In the genomic region with DNA sequence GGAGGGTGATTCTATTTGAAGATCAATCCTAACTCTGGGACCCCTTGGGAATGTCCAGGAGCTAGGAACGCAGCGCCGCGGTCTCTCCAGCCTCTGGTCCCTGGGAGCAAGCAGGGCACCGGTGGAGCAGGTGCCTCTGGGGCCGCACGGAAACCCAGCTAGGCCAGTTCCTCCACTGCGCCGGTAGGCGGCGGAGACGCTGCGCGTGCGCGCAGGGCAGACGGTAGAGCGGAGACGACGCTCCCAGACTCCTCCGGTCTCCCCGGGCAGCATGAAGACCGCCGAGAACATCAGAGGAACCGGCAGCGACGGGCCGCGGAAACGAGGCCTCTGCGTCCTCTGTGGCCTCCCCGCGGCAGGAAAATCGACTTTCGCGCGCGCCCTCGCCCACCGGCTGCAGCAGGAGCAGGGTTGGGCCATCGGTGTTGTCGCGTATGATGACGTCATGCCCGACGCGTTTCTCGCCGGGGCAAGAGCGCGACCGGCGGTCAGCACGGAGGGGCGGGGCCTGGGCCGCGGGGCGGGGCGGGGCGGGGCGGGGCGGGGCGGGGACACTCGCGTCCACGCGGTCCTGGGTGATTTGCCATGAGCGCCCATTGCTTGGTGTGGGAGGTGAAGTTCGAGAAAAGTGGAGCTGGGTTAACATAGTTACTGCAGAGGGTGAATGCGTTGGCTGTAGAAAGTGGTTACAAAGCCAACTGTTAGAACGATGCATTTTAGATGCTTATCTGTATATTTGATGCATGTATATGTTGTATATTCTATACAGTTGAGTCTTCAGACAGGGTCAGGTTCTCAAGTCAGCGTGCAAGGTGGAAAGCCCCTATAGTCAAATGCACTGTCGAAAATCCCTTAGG, we compare ENCODE assay signal across 8 cellular contexts. TPM values are rescaled to one million over a fixed set of nuclear protein-coding genes. Genes with fewer than 3 reads are reported as not detected.
DNase-seq lines count a peak whose midpoint lies in the region; ATAC-seq and TF ChIP-seq lines count a peak whose summit lies in the region.

A gene with protein sequence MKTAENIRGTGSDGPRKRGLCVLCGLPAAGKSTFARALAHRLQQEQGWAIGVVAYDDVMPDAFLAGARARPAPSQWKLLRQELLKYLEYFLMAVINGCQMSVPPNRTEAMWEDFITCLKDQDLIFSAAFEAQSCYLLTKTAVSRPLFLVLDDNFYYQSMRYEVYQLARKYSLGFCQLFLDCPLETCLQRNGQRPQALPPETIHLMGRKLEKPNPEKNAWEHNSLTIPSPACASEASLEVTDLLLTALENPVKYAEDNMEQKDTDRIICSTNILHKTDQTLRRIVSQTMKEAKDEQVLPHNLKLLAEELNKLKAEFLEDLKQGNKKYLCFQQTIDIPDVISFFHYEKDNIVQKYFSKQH (plus strand): TSS at position 193 of the 857 bp plus-strand sequence. CDS start 79 bp downstream, at position 272.

- H3K9me3 Mint-ChIP-seq in activated CD4-positive, alpha-beta T cell treated with anti-CD3 and anti-CD28 coated beads, Interleukin-2, amount 10 ng/mL, durations not matched to agents 24 days and 14 days = no peaks in the 10 kb centered on the region

- intact Hi-C loops in activated CD4-positive, alpha-beta T cell treated with anti-CD3 and anti-CD28 coated beads, Interleukin-2, amount 10 ng/mL, durations not matched to agents 24 days and 14 days (cut with micrococcal nuclease) = loop anchor here (1.0 kb wide), 4 partner anchors 26 to 174 kb away; a partner anchor contains a TSS

- DNase-seq in NCI-H524 treated with DMSO at 0.1 percent for 48 hours (lab: John Stamatoyannopoulos, UW) (peak; percentile 7), coronary artery (ENCODE audit: low spot score) (peak; percentile 95), left kidney (ENCODE audit: low read depth, low spot score) (peak; percentile 96)
- peak; percentile 96 for DNase-seq in activated CD4-positive, alpha-beta T cell treated with anti-CD3 and anti-CD28 coated beads, Interleukin-2, amount 10 ng/mL, durations not matched to agents 24 days and 14 days
- DNase-seq in stimulated activated CD4-positive, alpha-beta T cell treated with anti-CD3 and anti-CD28 coated beads, Interleukin-1b, Interleukin-23, amount 100 ng/mL, for 48 hours = peak; percentile 89

- H3K27ac ChIP-seq in C4-2B (peak within 1 kb of the TSS; percentile 95), coronary artery (peak within 1 kb of the TSS; percentile 87 to 93)

- peaks cover 16% of the 10 kb centered on the region for H3K4me1 Mint-ChIP-seq in activated CD4-positive, alpha-beta T cell treated with anti-CD3 and anti-CD28 coated beads, Interleukin-2, amount 10 ng/mL, durations not matched to agents 24 days and 14 days

- peak; percentile 96 for ATAC-seq in GM19328 (IDR thresholded peaks at IDR 0.05; ENCODE audit: unreplicated experiment)
- ATAC-seq in HG03469 (IDR thresholded peaks at IDR 0.05; ENCODE audit: unreplicated experiment) = peak; percentile 80

- peak within 1 kb of the TSS; percentile 98 for H3K27ac Mint-ChIP-seq in activated CD4-positive, alpha-beta T cell treated with anti-CD3 and anti-CD28 coated beads, Interleukin-2, amount 10 ng/mL, durations not matched to agents 24 days and 14 days

- H3K4me3 Mint-ChIP-seq in activated CD4-positive, alpha-beta T cell treated with anti-CD3 and anti-CD28 coated beads, Interleukin-2, amount 10 ng/mL, durations not matched to agents 24 days and 14 days = peak within 1 kb of the TSS; percentile 91

- peaks cover 2% of the 10 kb centered on the region for H3K36me3 Mint-ChIP-seq in activated CD4-positive, alpha-beta T cell treated with anti-CD3 and anti-CD28 coated beads, Interleukin-2, amount 10 ng/mL, durations not matched to agents 24 days and 14 days (ENCODE audit: low read depth)

- H3K27me3 Mint-ChIP-seq in activated CD4-positive, alpha-beta T cell treated with anti-CD3 and anti-CD28 coated beads, Interleukin-2, amount 10 ng/mL, durations not matched to agents 24 days and 14 days = peaks cover 10% of the 10 kb centered on the region

- TF ChIP-seq CTCF in C4-2B (conservative IDR thresholded peaks at IDR 0.05) (peak; percentile 90), coronary artery (IDR thresholded peaks at IDR 0.05) (peak; percentile 90)

- peak within 1 kb of the TSS; percentile 82 for H3K4me3 ChIP-seq in coronary artery

RNA-seq across cellular contexts. Expression of the gene that starts here (rescaled TPM):
- total RNA-seq in activated CD4-positive, alpha-beta T cell treated with anti-CD3 and anti-CD28 coated beads, Interleukin-2, amount 10 ng/mL, durations not matched to agents 24 days and 14 days = 4.5 and 4.8 TPM in 2 replicates

Comparison
In these comparisons a context has a peak if more than half of its experiments do, and no peak if none do; other contexts are left out.
1. Peak in every context shown above with its lines: DNase-seq, ATAC-seq, H3K4me3 ChIP-seq and H3K27ac ChIP-seq.
2. DNase-seq: peak in every context shown above with its lines; median percentile 96 in activated CD4-positive, alpha-beta T cell treated with anti-CD3 and anti-CD28 coated beads, Interleukin-2, amount 10 ng/mL, durations not matched to agents 24 days and 14 days; 96 in left kidney; 95 in coronary artery; 89 in stimulated activated CD4-positive, alpha-beta T cell treated with anti-CD3 and anti-CD28 coated beads, Interleukin-1b, Interleukin-23, amount 100 ng/mL, for 48 hours; 7 in NCI-H524 treated with DMSO at 0.1 percent for 48 hours.